18 cellular contexts compared by ENCODE assay signal in the genomic region with DNA sequence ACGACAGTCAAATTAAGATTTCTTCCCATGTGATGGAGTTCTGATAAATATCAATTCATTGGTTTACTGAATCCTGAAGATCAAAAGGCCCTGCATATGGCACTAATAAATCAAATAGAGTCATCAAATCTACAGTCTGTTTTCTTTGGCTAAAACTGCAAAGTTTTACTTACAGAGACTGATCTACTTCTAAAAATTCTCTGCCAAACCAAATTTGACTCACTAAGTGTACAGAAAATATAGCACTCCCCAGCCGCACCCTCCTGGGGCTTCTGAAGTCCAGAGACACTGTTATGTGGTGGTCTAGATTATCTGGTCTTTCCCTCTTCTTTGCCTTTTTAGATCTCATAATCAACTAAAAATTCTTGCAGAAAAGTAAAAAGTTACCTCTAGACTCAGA.
"Had no signal": no experiment of that assay in that cellular context is flagged by ENCODE, and none has a peak within 500 bp of the region (broad histone marks: within the 10 kb centered on the region; RNA-seq: fewer than 3 reads in every experiment).

No MANE protein-coding gene starts in this region.

- ATAC-seq: gastroesophageal sphincter; heart left ventricle; left cardiac atrium; natural killer cell treated with Interleukin-12 subunit alpha and Interleukin-12 subunit beta and Interleukin-15 and Interleukin-18, amount 100 ng/mL, for 72 hours; stimulated activated naive CD8-positive, alpha-beta T cell treated with anti-CD3 and anti-CD28 coated beads, Interleukin-15, Interleukin-2, amounts not matched to agents 100 U/mL and 50 U/mL, for 24 hours had no signal

- FAIRE-seq: TTC549 had no signal

- H3K36me3 ChIP-seq: gastroesophageal sphincter, heart left ventricle, neutrophil, ovary, prostate gland, upper lobe of left lung, WERI-Rb-1 had no signal

- H3K27me3 ChIP-seq: gastroesophageal sphincter, heart left ventricle, neutrophil, ovary, upper lobe of left lung had no signal

- H3K27ac ChIP-seq: gastroesophageal sphincter, heart left ventricle, neutrophil, ovary, prostate gland, upper lobe of left lung, WERI-Rb-1 had no signal

- H3K4me3 ChIP-seq: gastroesophageal sphincter, heart left ventricle, ovary, prostate gland, upper lobe of left lung had no signal

- H3K9me3 ChIP-seq: gastroesophageal sphincter, neutrophil, ovary, prostate gland, upper lobe of left lung had no signal

- DNase-seq: activated CD4-positive, alpha-beta T cell treated with anti-CD3 and anti-CD28 coated beads for 1 hour; activated CD4-positive, alpha-beta T cell treated with anti-CD3 and anti-CD28 coated beads, Interleukin-2, amount 50 U/mL, for 1 hour; activated CD8-positive, alpha-beta T cell treated with anti-CD3 and anti-CD28 coated beads, Interleukin-2, amount 10 ng/mL, durations not matched to agents 7 days and 5 days; activated gamma-delta T cell treated with Interleukin-2 at 50 U/mL for 16 hours; amniotic stem cell; effector CD4-positive, alpha-beta T cell; heart left ventricle; left cardiac atrium; ovary; stimulated activated CD4-positive, alpha-beta T cell treated with anti-CD3 and anti-CD28 coated beads, Interleukin-4, amount 100 ng/mL, for 4 hours; stimulated activated naive CD8-positive, alpha-beta T cell treated with anti-CD3 and anti-CD28 coated beads, Interleukin-15, Interleukin-2, amounts not matched to agents 100 U/mL and 50 U/mL, for 24 hours; upper lobe of left lung; WERI-Rb-1 had no signal
